In the genomic region with DNA sequence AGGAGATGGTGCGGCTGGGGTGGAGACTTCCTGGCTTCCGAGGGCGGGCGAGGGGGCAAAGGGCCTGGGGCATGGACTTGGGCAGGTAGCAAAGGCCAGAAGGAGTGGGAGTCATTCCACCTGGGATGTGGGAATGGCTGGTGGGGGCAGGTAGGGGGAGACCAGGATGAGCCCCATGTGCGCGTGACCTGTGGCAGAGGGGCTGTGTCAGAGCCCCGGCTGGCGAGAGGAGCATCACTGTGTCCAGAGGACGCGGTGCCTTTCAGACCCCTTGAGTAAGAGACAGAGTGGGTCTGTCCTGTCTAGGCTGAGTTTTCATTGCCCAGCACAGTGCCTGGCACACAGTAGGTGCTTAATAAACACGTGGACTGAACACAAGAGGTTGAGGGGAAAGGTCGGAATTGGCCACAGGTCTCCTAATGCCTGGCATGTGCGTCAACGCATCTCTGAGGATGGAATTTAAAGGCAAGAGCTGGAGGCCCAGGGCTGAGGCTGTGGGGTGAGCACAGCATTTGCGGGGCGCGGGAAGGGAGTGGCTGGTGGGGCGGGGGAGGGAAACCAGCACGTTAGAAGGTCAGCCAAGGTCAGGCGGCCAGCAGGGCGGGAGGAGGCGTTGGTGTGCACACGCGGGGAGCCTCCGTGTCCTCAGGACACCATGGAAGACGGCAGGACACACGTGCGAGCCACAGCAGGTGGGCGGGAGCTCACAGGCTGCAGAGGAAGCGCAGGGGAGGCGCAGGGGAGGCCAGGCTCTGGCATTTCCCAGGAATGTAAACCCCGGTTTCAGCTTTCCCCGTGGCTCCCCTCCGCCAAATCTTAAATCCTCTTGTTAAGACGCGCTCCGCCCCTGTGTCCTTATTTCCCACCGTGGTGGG, we compare ENCODE assay signal across 1 cellular context.
TF ChIP-seq lines count a peak whose summit lies in the region.

No MANE protein-coding gene starts in this region.

TF ChIP-seq in K562, 482 proteins besides CTCF, POLR2A, EP300 and RAD21 (continued from another document and continues in another):
- TF ChIP-seq, protein P1, sequence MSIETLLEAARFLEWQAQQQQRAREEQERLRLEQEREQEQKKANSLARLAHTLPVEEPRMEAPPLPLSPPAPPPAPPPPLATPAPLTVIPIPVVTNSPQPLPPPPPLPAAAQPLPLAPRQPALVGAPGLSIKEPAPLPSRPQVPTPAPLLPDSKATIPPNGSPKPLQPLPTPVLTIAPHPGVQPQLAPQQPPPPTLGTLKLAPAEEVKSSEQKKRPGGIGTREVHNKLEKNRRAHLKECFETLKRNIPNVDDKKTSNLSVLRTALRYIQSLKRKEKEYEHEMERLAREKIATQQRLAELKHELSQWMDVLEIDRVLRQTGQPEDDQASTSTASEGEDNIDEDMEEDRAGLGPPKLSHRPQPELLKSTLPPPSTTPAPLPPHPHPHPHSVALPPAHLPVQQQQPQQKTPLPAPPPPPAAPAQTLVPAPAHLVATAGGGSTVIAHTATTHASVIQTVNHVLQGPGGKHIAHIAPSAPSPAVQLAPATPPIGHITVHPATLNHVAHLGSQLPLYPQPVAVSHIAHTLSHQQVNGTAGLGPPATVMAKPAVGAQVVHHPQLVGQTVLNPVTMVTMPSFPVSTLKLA (conservative IDR thresholded peaks at IDR 0.05): peak; percentile 59 to 65
- TF ChIP-seq, protein P2, sequence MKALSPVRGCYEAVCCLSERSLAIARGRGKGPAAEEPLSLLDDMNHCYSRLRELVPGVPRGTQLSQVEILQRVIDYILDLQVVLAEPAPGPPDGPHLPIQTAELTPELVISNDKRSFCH (CRISPR knock-in tag; IDR thresholded peaks at IDR 0.05): no peak
- TF ChIP-seq, protein P2 (tag; IDR thresholded peaks at IDR 0.05): no peak
- no peak for TF ChIP-seq TAF7 (tag; IDR thresholded peaks at IDR 0.05)
- no peak for TF ChIP-seq NBN (IDR thresholded peaks at IDR 0.05; ENCODE audit: low read depth)
- no peak for TF ChIP-seq JUN (IDR thresholded peaks at IDR 0.05; ENCODE audit: borderline replicate concordance, low read depth, low read length)
- TF ChIP-seq JUN (CRISPR knock-in tag; IDR thresholded peaks at IDR 0.05; ENCODE audit: borderline replicate concordance): no peak
- TF ChIP-seq, protein P3, sequence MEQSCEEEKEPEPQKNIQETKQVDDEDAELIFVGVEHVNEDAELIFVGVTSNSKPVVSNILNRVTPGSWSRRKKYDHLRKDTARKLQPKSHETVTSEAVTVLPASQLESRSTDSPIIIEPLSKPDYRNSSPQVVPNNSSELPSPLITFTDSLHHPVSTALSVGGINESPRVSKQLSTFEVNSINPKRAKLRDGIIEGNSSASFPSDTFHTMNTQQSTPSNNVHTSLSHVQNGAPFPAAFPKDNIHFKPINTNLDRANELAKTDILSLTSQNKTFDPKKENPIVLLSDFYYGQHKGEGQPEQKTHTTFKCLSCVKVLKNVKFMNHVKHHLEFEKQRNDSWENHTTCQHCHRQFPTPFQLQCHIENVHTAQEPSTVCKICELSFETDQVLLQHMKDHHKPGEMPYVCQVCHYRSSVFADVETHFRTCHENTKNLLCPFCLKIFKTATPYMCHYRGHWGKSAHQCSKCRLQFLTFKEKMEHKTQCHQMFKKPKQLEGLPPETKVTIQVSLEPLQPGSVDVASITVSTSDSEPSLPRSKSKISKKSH (CRISPR knock-in tag; IDR thresholded peaks at IDR 0.05): no peak
- no peak for TF ChIP-seq POLR2AphosphoS2 (IDR thresholded peaks at IDR 0.05; ENCODE audit: low read length)
- TF ChIP-seq ZNF133 (CRISPR knock-in tag; IDR thresholded peaks at IDR 0.05): no peak
- TF ChIP-seq, protein P4, sequence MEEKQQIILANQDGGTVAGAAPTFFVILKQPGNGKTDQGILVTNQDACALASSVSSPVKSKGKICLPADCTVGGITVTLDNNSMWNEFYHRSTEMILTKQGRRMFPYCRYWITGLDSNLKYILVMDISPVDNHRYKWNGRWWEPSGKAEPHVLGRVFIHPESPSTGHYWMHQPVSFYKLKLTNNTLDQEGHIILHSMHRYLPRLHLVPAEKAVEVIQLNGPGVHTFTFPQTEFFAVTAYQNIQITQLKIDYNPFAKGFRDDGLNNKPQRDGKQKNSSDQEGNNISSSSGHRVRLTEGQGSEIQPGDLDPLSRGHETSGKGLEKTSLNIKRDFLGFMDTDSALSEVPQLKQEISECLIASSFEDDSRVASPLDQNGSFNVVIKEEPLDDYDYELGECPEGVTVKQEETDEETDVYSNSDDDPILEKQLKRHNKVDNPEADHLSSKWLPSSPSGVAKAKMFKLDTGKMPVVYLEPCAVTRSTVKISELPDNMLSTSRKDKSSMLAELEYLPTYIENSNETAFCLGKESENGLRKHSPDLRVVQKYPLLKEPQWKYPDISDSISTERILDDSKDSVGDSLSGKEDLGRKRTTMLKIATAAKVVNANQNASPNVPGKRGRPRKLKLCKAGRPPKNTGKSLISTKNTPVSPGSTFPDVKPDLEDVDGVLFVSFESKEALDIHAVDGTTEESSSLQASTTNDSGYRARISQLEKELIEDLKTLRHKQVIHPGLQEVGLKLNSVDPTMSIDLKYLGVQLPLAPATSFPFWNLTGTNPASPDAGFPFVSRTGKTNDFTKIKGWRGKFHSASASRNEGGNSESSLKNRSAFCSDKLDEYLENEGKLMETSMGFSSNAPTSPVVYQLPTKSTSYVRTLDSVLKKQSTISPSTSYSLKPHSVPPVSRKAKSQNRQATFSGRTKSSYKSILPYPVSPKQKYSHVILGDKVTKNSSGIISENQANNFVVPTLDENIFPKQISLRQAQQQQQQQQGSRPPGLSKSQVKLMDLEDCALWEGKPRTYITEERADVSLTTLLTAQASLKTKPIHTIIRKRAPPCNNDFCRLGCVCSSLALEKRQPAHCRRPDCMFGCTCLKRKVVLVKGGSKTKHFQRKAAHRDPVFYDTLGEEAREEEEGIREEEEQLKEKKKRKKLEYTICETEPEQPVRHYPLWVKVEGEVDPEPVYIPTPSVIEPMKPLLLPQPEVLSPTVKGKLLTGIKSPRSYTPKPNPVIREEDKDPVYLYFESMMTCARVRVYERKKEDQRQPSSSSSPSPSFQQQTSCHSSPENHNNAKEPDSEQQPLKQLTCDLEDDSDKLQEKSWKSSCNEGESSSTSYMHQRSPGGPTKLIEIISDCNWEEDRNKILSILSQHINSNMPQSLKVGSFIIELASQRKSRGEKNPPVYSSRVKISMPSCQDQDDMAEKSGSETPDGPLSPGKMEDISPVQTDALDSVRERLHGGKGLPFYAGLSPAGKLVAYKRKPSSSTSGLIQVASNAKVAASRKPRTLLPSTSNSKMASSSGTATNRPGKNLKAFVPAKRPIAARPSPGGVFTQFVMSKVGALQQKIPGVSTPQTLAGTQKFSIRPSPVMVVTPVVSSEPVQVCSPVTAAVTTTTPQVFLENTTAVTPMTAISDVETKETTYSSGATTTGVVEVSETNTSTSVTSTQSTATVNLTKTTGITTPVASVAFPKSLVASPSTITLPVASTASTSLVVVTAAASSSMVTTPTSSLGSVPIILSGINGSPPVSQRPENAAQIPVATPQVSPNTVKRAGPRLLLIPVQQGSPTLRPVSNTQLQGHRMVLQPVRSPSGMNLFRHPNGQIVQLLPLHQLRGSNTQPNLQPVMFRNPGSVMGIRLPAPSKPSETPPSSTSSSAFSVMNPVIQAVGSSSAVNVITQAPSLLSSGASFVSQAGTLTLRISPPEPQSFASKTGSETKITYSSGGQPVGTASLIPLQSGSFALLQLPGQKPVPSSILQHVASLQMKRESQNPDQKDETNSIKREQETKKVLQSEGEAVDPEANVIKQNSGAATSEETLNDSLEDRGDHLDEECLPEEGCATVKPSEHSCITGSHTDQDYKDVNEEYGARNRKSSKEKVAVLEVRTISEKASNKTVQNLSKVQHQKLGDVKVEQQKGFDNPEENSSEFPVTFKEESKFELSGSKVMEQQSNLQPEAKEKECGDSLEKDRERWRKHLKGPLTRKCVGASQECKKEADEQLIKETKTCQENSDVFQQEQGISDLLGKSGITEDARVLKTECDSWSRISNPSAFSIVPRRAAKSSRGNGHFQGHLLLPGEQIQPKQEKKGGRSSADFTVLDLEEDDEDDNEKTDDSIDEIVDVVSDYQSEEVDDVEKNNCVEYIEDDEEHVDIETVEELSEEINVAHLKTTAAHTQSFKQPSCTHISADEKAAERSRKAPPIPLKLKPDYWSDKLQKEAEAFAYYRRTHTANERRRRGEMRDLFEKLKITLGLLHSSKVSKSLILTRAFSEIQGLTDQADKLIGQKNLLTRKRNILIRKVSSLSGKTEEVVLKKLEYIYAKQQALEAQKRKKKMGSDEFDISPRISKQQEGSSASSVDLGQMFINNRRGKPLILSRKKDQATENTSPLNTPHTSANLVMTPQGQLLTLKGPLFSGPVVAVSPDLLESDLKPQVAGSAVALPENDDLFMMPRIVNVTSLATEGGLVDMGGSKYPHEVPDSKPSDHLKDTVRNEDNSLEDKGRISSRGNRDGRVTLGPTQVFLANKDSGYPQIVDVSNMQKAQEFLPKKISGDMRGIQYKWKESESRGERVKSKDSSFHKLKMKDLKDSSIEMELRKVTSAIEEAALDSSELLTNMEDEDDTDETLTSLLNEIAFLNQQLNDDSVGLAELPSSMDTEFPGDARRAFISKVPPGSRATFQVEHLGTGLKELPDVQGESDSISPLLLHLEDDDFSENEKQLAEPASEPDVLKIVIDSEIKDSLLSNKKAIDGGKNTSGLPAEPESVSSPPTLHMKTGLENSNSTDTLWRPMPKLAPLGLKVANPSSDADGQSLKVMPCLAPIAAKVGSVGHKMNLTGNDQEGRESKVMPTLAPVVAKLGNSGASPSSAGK (IDR thresholded peaks at IDR 0.05): peak; percentile 58
- no peak for TF ChIP-seq CBX3 (IDR thresholded peaks at IDR 0.05; ENCODE audit: borderline replicate concordance in 1 of 2, low read length in 2 of 2)
- TF ChIP-seq SP2 (IDR thresholded peaks at IDR 0.05; ENCODE audit: extremely low read depth, low read depth, low read length, poor library complexity, severe bottlenecking): no peak
- no peak for TF ChIP-seq TSC22D4 (tag; IDR thresholded peaks at IDR 0.05)
- no peak for TF ChIP-seq TFAM (CRISPR knock-in tag; conservative IDR thresholded peaks at IDR 0.05)
- TF ChIP-seq CTBP1 (IDR thresholded peaks at IDR 0.05; ENCODE audit: borderline replicate concordance): no peak
- no peak for TF ChIP-seq KLF16 (IDR thresholded peaks at IDR 0.05)
- no peak for TF ChIP-seq STAT5A (IDR thresholded peaks at IDR 0.05; ENCODE audit: borderline replicate concordance, low read length)
- TF ChIP-seq SRSF9 (IDR thresholded peaks at IDR 0.05; ENCODE audit: borderline replicate concordance, low read depth, low read length): no peak
- no peak for TF ChIP-seq CHD1 (IDR thresholded peaks at IDR 0.05; ENCODE audit: low read length)
- no peak for TF ChIP-seq ZNF707 (CRISPR knock-in tag; conservative IDR thresholded peaks at IDR 0.05)
- TF ChIP-seq ZNF121 (CRISPR knock-in tag; conservative IDR thresholded peaks at IDR 0.05): no peak
- no peak for TF ChIP-seq MECOM (CRISPR knock-in tag; IDR thresholded peaks at IDR 0.05)
- no peak for TF ChIP-seq MCM7 (IDR thresholded peaks at IDR 0.05)
- TF ChIP-seq BMI1 (IDR thresholded peaks at IDR 0.05; ENCODE audit: low read length): no peak
- TF ChIP-seq MAZ (CRISPR knock-in tag; conservative IDR thresholded peaks at IDR 0.05 in 1 of 2, IDR thresholded peaks at IDR 0.05 in 1 of 2): no peak
- TF ChIP-seq, protein P5, sequence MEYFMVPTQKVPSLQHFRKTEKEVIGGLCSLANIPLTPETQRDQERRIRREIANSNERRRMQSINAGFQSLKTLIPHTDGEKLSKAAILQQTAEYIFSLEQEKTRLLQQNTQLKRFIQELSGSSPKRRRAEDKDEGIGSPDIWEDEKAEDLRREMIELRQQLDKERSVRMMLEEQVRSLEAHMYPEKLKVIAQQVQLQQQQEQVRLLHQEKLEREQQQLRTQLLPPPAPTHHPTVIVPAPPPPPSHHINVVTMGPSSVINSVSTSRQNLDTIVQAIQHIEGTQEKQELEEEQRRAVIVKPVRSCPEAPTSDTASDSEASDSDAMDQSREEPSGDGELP (CRISPR knock-in tag; IDR thresholded peaks at IDR 0.05; ENCODE audit: borderline replicate concordance): no peak; the same call in 1 of the 2 replicates
- TF ChIP-seq, protein P6, sequence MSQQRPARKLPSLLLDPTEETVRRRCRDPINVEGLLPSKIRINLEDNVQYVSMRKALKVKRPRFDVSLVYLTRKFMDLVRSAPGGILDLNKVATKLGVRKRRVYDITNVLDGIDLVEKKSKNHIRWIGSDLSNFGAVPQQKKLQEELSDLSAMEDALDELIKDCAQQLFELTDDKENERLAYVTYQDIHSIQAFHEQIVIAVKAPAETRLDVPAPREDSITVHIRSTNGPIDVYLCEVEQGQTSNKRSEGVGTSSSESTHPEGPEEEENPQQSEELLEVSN (IDR thresholded peaks at IDR 0.05; ENCODE audit: borderline replicate concordance in 1 of 2, extremely low read depth in 1 of 2, insufficient read depth in 1 of 2, insufficient read length in 1 of 2, low read depth in 1 of 2, low read length in 1 of 2, poor library complexity in 1 of 2, severe bottlenecking in 1 of 2): peak; percentile 73 to 74
- TF ChIP-seq HNRNPK (IDR thresholded peaks at IDR 0.05; ENCODE audit: low read depth, low read length, poor library complexity, severe bottlenecking): no peak
- no peak for TF ChIP-seq ATF7 (IDR thresholded peaks at IDR 0.05)
- TF ChIP-seq MXI1 (IDR thresholded peaks at IDR 0.05; ENCODE audit: low read depth, low read length): no peak
- no peak for TF ChIP-seq TRIM28 (IDR thresholded peaks at IDR 0.05)
- TF ChIP-seq JUNB (CRISPR knock-in tag; conservative IDR thresholded peaks at IDR 0.05): no peak
- TF ChIP-seq CBX8 (IDR thresholded peaks at IDR 0.05; ENCODE audit: borderline replicate concordance, extremely low read depth, low read depth, low read length, poor library complexity, severe bottlenecking): no peak
- TF ChIP-seq BCOR (IDR thresholded peaks at IDR 0.05): no peak
- TF ChIP-seq RBM15 (IDR thresholded peaks at IDR 0.05; ENCODE audit: insufficient read depth, low read length): no peak
- TF ChIP-seq, protein P7, sequence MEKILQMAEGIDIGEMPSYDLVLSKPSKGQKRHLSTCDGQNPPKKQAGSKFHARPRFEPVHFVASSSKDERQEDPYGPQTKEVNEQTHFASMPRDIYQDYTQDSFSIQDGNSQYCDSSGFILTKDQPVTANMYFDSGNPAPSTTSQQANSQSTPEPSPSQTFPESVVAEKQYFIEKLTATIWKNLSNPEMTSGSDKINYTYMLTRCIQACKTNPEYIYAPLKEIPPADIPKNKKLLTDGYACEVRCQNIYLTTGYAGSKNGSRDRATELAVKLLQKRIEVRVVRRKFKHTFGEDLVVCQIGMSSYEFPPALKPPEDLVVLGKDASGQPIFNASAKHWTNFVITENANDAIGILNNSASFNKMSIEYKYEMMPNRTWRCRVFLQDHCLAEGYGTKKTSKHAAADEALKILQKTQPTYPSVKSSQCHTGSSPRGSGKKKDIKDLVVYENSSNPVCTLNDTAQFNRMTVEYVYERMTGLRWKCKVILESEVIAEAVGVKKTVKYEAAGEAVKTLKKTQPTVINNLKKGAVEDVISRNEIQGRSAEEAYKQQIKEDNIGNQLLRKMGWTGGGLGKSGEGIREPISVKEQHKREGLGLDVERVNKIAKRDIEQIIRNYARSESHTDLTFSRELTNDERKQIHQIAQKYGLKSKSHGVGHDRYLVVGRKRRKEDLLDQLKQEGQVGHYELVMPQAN (IDR thresholded peaks at IDR 0.05; ENCODE audit: borderline replicate concordance): no peak
- TF ChIP-seq RFX5 (IDR thresholded peaks at IDR 0.05; ENCODE audit: low read depth, low read length): no peak
- TF ChIP-seq NFATC3 (IDR thresholded peaks at IDR 0.05): no peak
- TF ChIP-seq MYC (IDR thresholded peaks at IDR 0.05; ENCODE audit: low read depth, low read length): peak; percentile 52
- no peak for TF ChIP-seq MYC (CRISPR knock-in tag; IDR thresholded peaks at IDR 0.05; ENCODE audit: borderline replicate concordance, low read depth)
